Comparison of ENCODE assay signal across 24 cellular contexts in the genomic region with DNA sequence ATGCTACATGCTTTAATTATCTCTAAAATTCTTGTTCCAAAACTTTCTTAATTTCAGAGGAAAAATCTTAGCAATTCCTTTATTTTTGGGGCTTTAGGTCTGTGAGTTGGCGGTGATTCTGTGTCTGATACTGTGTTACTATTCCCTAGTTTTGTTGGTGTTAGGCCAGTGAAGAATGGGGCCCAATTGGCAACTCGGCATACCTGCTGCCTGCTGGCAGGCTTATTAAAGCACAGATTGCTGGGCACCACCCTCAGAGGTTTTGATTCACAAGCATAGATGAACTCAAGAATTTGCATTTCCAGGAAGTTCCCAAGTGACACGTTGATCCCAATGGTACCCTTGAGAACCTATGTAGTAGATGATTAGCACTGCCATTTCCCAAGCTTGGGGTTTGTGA.
"Had no signal": no experiment of that assay in that cellular context is flagged by ENCODE, and none has a peak within 500 bp of the region (broad histone marks: within the 10 kb centered on the region; RNA-seq: fewer than 3 reads in every experiment).

No MANE protein-coding gene starts in this region.

- H3K27me3 ChIP-seq: dorsolateral prefrontal cortex, hepatocyte, neutrophil, pancreas, right lobe of liver, suprapubic skin, transverse colon, vagina had no signal

- H3K27ac Mint-ChIP-seq: memory B cell; naive B cell; natural killer cell treated with Interleukin-12 subunit alpha and Interleukin-12 subunit beta and Interleukin-15 and Interleukin-18, amount 100 ng/mL, for 72 hours; stimulated activated naive CD8-positive, alpha-beta T cell treated with anti-CD3 and anti-CD28 coated beads, Interleukin-15, amount 100 ng/mL, for 72 hours had no signal

- H3K36me3 ChIP-seq: neutrophil, pancreas, right lobe of liver, suprapubic skin, transverse colon, vagina had no signal

- H3K4me1 ChIP-seq: pancreas, vagina had no signal

- H3K4me3 ChIP-seq: dorsolateral prefrontal cortex, hepatocyte, lung, mucosa of descending colon, pancreas, right lobe of liver, smooth muscle cell, suprapubic skin, transverse colon, vagina had no signal

- DNase-seq: effector CD4-positive, alpha-beta T cell; head of caudate nucleus; kidney; mucosa of descending colon; naive B cell; pancreas; right lobe of liver; stimulated activated CD4-positive, alpha-beta T cell treated with anti-CD3 and anti-CD28 coated beads, Interleukin-12 subunit alpha, Interleukin-12 subunit beta, amount 100 ng/mL, for 4 hours; stimulated activated CD4-positive, alpha-beta T cell treated with anti-CD3 and anti-CD28 coated beads, Interleukin-1b, Interleukin-23, amount 100 ng/mL, for 48 hours; stimulated activated CD4-positive, alpha-beta T cell treated with anti-CD3 and anti-CD28 coated beads, Interleukin-4, amount 100 ng/mL, for 1 hour; stimulated activated CD8-positive, alpha-beta memory T cell treated with anti-CD3 and anti-CD28 coated beads, Interleukin-4, amount 100 ng/mL, for 48 hours; stimulated activated naive CD4-positive, alpha-beta T cell; stimulated activated naive CD8-positive, alpha-beta T cell treated with anti-CD3 and anti-CD28 coated beads, Interleukin-15, amount 100 ng/mL, for 72 hours; transverse colon had no signal

- H3K4me3 Mint-ChIP-seq: memory B cell; naive B cell; natural killer cell treated with Interleukin-12 subunit alpha and Interleukin-12 subunit beta and Interleukin-15 and Interleukin-18, amount 100 ng/mL, for 72 hours; neural crest cell; stimulated activated naive CD8-positive, alpha-beta T cell treated with anti-CD3 and anti-CD28 coated beads, Interleukin-15, amount 100 ng/mL, for 72 hours had no signal

- H3K9me3 ChIP-seq: mucosa of descending colon, neutrophil, pancreas, right lobe of liver, suprapubic skin, transverse colon, vagina had no signal

- ATAC-seq: natural killer cell treated with Interleukin-12 subunit alpha and Interleukin-12 subunit beta and Interleukin-15 and Interleukin-18, amount 100 ng/mL, for 72 hours; stimulated activated naive CD8-positive, alpha-beta T cell treated with anti-CD3 and anti-CD28 coated beads, Interleukin-15, amount 100 ng/mL, for 72 hours had no signal

- H3K36me3 Mint-ChIP-seq: memory B cell; naive B cell; natural killer cell treated with Interleukin-12 subunit alpha and Interleukin-12 subunit beta and Interleukin-15 and Interleukin-18, amount 100 ng/mL, for 72 hours had no signal

- H3K27ac ChIP-seq: dorsolateral prefrontal cortex, hepatocyte, neutrophil, pancreas, right lobe of liver, suprapubic skin, transverse colon, vagina had no signal

- H3K4me1 Mint-ChIP-seq: memory B cell; naive B cell; neural crest cell; stimulated activated naive CD8-positive, alpha-beta T cell treated with anti-CD3 and anti-CD28 coated beads, Interleukin-15, amount 100 ng/mL, for 72 hours had no signal

- H3K9me3 Mint-ChIP-seq: natural killer cell treated with Interleukin-12 subunit alpha and Interleukin-12 subunit beta and Interleukin-15 and Interleukin-18, amount 100 ng/mL, for 72 hours; neural crest cell; stimulated activated naive CD8-positive, alpha-beta T cell treated with anti-CD3 and anti-CD28 coated beads, Interleukin-15, amount 100 ng/mL, for 72 hours had no signal
